In the genomic region with DNA sequence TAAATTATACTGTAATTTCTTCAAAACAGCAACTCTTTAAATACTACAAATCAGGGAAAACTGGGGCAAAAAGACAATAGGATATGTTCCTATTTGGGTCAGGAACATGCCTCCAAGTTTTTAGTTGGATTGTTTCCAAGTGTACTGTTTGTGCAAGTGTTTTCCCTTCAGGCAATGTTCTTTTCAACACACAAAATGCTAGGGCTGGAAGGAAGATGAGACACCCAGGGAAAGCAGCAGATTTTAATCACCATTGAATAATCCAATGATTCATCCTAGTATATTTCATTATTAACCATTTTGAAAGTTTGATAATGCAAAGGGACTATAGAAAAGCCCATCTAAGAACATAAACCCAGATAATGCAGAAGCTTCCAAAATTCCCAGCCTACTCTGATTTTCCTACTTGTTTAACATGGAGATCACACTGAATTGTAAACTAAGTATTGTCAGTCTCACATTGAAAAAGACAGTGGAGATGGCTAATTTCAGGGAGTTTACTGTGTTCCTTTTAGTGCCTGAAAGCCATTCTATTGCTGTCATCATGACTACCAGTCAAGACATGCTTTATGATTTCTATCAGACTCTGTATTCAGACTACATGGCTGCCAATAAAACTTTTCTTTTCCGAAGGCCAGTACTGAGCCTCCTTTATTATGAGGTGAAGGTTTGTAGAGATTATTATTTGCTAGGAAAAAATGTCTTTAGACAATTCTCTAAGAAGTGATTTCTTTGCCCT, we compare ENCODE assay signal across 14 cellular contexts.
A peak's percentile ranks its signal among the peaks of the same experiment; 100 is the strongest.
DNase-seq lines count a peak whose midpoint lies in the region; ATAC-seq and TF ChIP-seq lines count a peak whose summit lies in the region.
"Had no signal": no experiment of that assay in that cellular context is flagged by ENCODE, and none has a peak within 500 bp of the region (broad histone marks: within the 10 kb centered on the region; RNA-seq: fewer than 3 reads in every experiment).

No MANE protein-coding gene starts in this region.

- DNase-seq in NCI-H748 (lab: John Stamatoyannopoulos, UW; ENCODE audit: unreplicated experiment) (peak; percentile 1), NCI-H748 treated with DMSO at 0.1 percent for 48 hours (lab: John Stamatoyannopoulos, UW) (no peak), T1000 (lab: John Stamatoyannopoulos, UW) (peak; percentile 0), fibroblast of pulmonary artery (ENCODE audit: low read depth) (peak; percentile 49), DMS114 treated with DMSO at 0.1 percent for 48 hours (lab: John Stamatoyannopoulos, UW; ENCODE audit: unreplicated experiment) (no peak), GM13976 (ENCODE audit: low spot score) (no peak), Kasumi-1 (lab: John Stamatoyannopoulos, UW) (no peak)
- DNase-seq: endodermal cell; lower lobe of right lung; NCI-H510A; stimulated activated CD4-positive, alpha-beta T cell treated with anti-CD3 and anti-CD28 coated beads, Interleukin-12 subunit alpha, Interleukin-12 subunit beta, amount 100 ng/mL, for 4 hours; thyroid gland had no signal

- no peak for TF ChIP-seq CTCF in fibroblast of pulmonary artery (IDR thresholded peaks at IDR 0.05; ENCODE audit: low read length, missing control alignments)
- TF ChIP-seq CTCF in GM13976 (IDR thresholded peaks at IDR 0.05; ENCODE audit: borderline replicate concordance, control extremely low read depth, extremely low read depth, insufficient read depth, missing control alignments): no peak

- ATAC-seq in GM19467 (IDR thresholded peaks at IDR 0.05; ENCODE audit: unreplicated experiment): no peak
- ATAC-seq: activated T-helper 17 cell treated with anti-CD3 and anti-CD28 coated beads, Interleukin-2, amount 50 U/mL, for 72 hours; lower lobe of right lung had no signal

- in situ Hi-C loops in GM13976 (cut with MboI; ENCODE audit: low sequenced_read_pairs, unreplicated experiment): no loop called here

- H3K4me3 ChIP-seq in fibroblast of pulmonary artery (replicated peaks; ENCODE audit: low read depth, low read length): no peak overlapping the region
- H3K4me3 ChIP-seq: lower lobe of right lung, thyroid gland had no signal

Comparison
In these comparisons a context has a peak if more than half of its experiments do, and no peak if none do; other contexts are left out.
1. DNase-seq: peak in NCI-H748 (single experiment), T1000 (single experiment) and fibroblast of pulmonary artery (single experiment); none in NCI-H748 treated with DMSO at 0.1 percent for 48 hours (single experiment), DMS114 treated with DMSO at 0.1 percent for 48 hours (single experiment), GM13976 (single experiment) and Kasumi-1 (0 of 2).